1 cellular context compared by ENCODE assay signal in genomic region chr5:82147860-82148573, GRCh38.
A peak's percentile ranks its signal among the peaks of the same experiment; 100 is the strongest.
TF ChIP-seq lines count a peak whose summit lies in the region.

No MANE protein-coding gene starts in this region.

TF ChIP-seq in liver, 16 proteins besides CTCF, POLR2A, EP300 and RAD21 (continued from another document):
- TF ChIP-seq REST (IDR thresholded peaks at IDR 0.05): peak; percentile 37
- TF ChIP-seq EGR1 (IDR thresholded peaks at IDR 0.05; ENCODE audit: low read depth in 2 of 2): no peak
- no peak for TF ChIP-seq GABPA (IDR thresholded peaks at IDR 0.05 in 1 of 2, conservative IDR thresholded peaks at IDR 0.05 in 1 of 2)
- TF ChIP-seq MAX (IDR thresholded peaks at IDR 0.05): peak; percentile 62
- TF ChIP-seq TAF1 (conservative IDR thresholded peaks at IDR 0.05): no peak
